Comparison of ENCODE assay signal across 14 cellular contexts in genomic region chr9:106621299-106621920, GRCh38.
DNase-seq lines count a peak whose midpoint lies in the region; ATAC-seq and TF ChIP-seq lines count a peak whose summit lies in the region.
"Had no signal": no experiment of that assay in that cellular context is flagged by ENCODE, and none has a peak within 500 bp of the region (broad histone marks: within the 10 kb centered on the region; RNA-seq: fewer than 3 reads in every experiment).

No MANE protein-coding gene starts in this region.

- H3K9me3 Mint-ChIP-seq in osteocyte (ENCODE audit: unreplicated experiment), result no peaks in the 10 kb centered on the region
- H3K9me3 Mint-ChIP-seq: dendritic cell treated with granulocyte-macrophage colony-stimulating factor and Interleukin-4, amounts not matched to agents 40 ng/mL and 50 ng/mL, for 4 days had no signal

- H3K36me3 ChIP-seq in SJCRH30 (no peaks in the 10 kb centered on the region), hepatocyte (replicated peaks; ENCODE audit: insufficient read depth, low read depth) (no peaks in the 10 kb centered on the region)

- H3K36me3 Mint-ChIP-seq in osteocyte (ENCODE audit: unreplicated experiment), result no peaks in the 10 kb centered on the region
- H3K36me3 Mint-ChIP-seq: activated naive CD8-positive, alpha-beta T cell treated with anti-CD3 and anti-CD28 coated beads for 36 hours; IgD-negative memory B cell; naive thymus-derived CD8-positive, alpha-beta T cell had no signal

- H3K79me2 ChIP-seq in hepatocyte, result no peaks in the 10 kb centered on the region

- H3K4me3 Mint-ChIP-seq in osteocyte (ENCODE audit: unreplicated experiment), result peak overlapping the region; percentile 27
- H3K4me3 Mint-ChIP-seq: activated naive CD8-positive, alpha-beta T cell treated with anti-CD3 and anti-CD28 coated beads for 36 hours; dendritic cell treated with granulocyte-macrophage colony-stimulating factor and Interleukin-4, amounts not matched to agents 40 ng/mL and 50 ng/mL, for 4 days; IgD-negative memory B cell; naive thymus-derived CD8-positive, alpha-beta T cell had no signal

- peak overlapping the region; percentile 49 for H3K4me3 ChIP-seq in SJCRH30
- H3K4me3 ChIP-seq in hepatocyte, result no peak overlapping the region

- H3K9me3 ChIP-seq in SJCRH30 (replicated peaks) (no peaks in the 10 kb centered on the region), hepatocyte (ENCODE audit: low read depth) (no peaks in the 10 kb centered on the region)

- H3K27ac ChIP-seq in SJCRH30 (peak overlapping the region; percentile 51), hepatocyte (no peak overlapping the region)

- no peaks in the 10 kb centered on the region for H3K9me2 ChIP-seq in hepatocyte (replicated peaks; ENCODE audit: insufficient read depth)

- ATAC-seq in GM19467 (IDR thresholded peaks at IDR 0.05; ENCODE audit: unreplicated experiment) (no peak), SK-N-SH treated with all-trans-retinoic acid at 6 μM for 48 hours (no peak)
- ATAC-seq: naive thymus-derived CD8-positive, alpha-beta T cell had no signal

- 59% methylated on average over 13 of the region's 13 CpGs for whole genome bisulfite sequencing in hepatocyte (ENCODE audit: low lambda C conversion rate, missing lambda C conversion rate)

- intact Hi-C loops in head of caudate nucleus (cut with DNase I), result no loop called here

- H3K27ac Mint-ChIP-seq in osteocyte (ENCODE audit: unreplicated experiment), result no peak overlapping the region
- H3K27ac Mint-ChIP-seq: activated naive CD8-positive, alpha-beta T cell treated with anti-CD3 and anti-CD28 coated beads for 36 hours; dendritic cell treated with granulocyte-macrophage colony-stimulating factor and Interleukin-4, amounts not matched to agents 40 ng/mL and 50 ng/mL, for 4 days; IgD-negative memory B cell; naive thymus-derived CD8-positive, alpha-beta T cell had no signal

- H3K4me1 ChIP-seq in SJCRH30, result peaks cover 3% of the 10 kb centered on the region
- H3K4me1 ChIP-seq in hepatocyte (ENCODE audit: insufficient read depth), result no peaks in the 10 kb centered on the region

- H3K27me3 Mint-ChIP-seq in osteocyte (ENCODE audit: unreplicated experiment), result peaks cover 2% of the 10 kb centered on the region
- H3K27me3 Mint-ChIP-seq: activated naive CD8-positive, alpha-beta T cell treated with anti-CD3 and anti-CD28 coated beads for 36 hours; dendritic cell treated with granulocyte-macrophage colony-stimulating factor and Interleukin-4, amounts not matched to agents 40 ng/mL and 50 ng/mL, for 4 days; IgD-negative memory B cell; naive thymus-derived CD8-positive, alpha-beta T cell had no signal

- peaks cover 16% of the 10 kb centered on the region for H3K4me1 Mint-ChIP-seq in osteocyte (ENCODE audit: unreplicated experiment)
- H3K4me1 Mint-ChIP-seq: activated naive CD8-positive, alpha-beta T cell treated with anti-CD3 and anti-CD28 coated beads for 36 hours; IgD-negative memory B cell; naive thymus-derived CD8-positive, alpha-beta T cell had no signal

- H4K20me1 ChIP-seq in hepatocyte (ENCODE audit: insufficient read depth, poor library complexity, severe bottlenecking), result no peaks in the 10 kb centered on the region

- DNase-seq in Ammon's horn (ENCODE audit: low spot score) (peak; percentile 74), SJCRH30 (peak; percentile 29 to 70), head of caudate nucleus (peak in 38 of 42 donors; percentile 13 to 68 (median 45)), osteocyte (ENCODE audit: extremely low spot score, unreplicated experiment) (no peak), hepatocyte (ENCODE audit: low spot score) (no peak), NOMO-1 treated with DMSO at 0.1 percent for 48 hours (lab: John Stamatoyannopoulos, UW; ENCODE audit: unreplicated experiment) (no peak)
- DNase-seq: activated naive CD8-positive, alpha-beta T cell treated with anti-CD3 and anti-CD28 coated beads for 36 hours; left cardiac atrium; naive thymus-derived CD8-positive, alpha-beta T cell; NCI-H1930 had no signal

- H2AFZ ChIP-seq in hepatocyte, result no peak overlapping the region

- no peak overlapping the region for H3K4me2 ChIP-seq in hepatocyte

- no peak for TF ChIP-seq CTCF in osteocyte (IDR thresholded peaks at IDR 0.05)
- no peak for TF ChIP-seq CTCF in hepatocyte (IDR thresholded peaks at IDR 0.05; ENCODE audit: poor library complexity)

- no peaks in the 10 kb centered on the region for H3K27me3 ChIP-seq in SJCRH30
- H3K27me3 ChIP-seq in hepatocyte, result no peaks in the 10 kb centered on the region

TF ChIP-seq in SK-N-SH treated with all-trans-retinoic acid at 6 μM for 48 hours, 23 proteins besides CTCF, POLR2A, EP300 and RAD21:
- TF ChIP-seq ISL1 (CRISPR knock-in tag; IDR thresholded peaks at IDR 0.05) (no peak), SNAI2 (CRISPR knock-in tag; IDR thresholded peaks at IDR 0.05) (no peak), ZNF8 (CRISPR knock-in tag; IDR thresholded peaks at IDR 0.05) (no peak), ESRRG (CRISPR knock-in tag; IDR thresholded peaks at IDR 0.05) (no peak), CSDC2 (CRISPR knock-in tag; IDR thresholded peaks at IDR 0.05) (no peak), PPARA (CRISPR knock-in tag; IDR thresholded peaks at IDR 0.05; ENCODE audit: borderline replicate concordance) (no peak), ZNF565 (CRISPR knock-in tag; conservative IDR thresholded peaks at IDR 0.05; ENCODE audit: low read depth) (no peak), CSRNP3 (CRISPR knock-in tag; IDR thresholded peaks at IDR 0.05) (no peak), PATZ1 (CRISPR knock-in tag; IDR thresholded peaks at IDR 0.05; ENCODE audit: borderline replicate concordance) (no peak), ARNTL (CRISPR knock-in tag; IDR thresholded peaks at IDR 0.05; ENCODE audit: borderline replicate concordance, low read depth) (no peak), BACH2 (CRISPR knock-in tag; IDR thresholded peaks at IDR 0.05; ENCODE audit: borderline replicate concordance) (no peak), ZFP3 (CRISPR knock-in tag; IDR thresholded peaks at IDR 0.05) (no peak)

Comparison
In these comparisons a context has a peak if more than half of its experiments do, and no peak if none do; other contexts are left out.
1. DNase-seq: peak in Ammon's horn (single experiment), SJCRH30 (2 of 2) and head of caudate nucleus (38 of 42); none in osteocyte (single experiment), hepatocyte (single experiment) and NOMO-1 treated with DMSO at 0.1 percent for 48 hours (single experiment).